16 cellular contexts compared by ENCODE assay signal in the genomic region with DNA sequence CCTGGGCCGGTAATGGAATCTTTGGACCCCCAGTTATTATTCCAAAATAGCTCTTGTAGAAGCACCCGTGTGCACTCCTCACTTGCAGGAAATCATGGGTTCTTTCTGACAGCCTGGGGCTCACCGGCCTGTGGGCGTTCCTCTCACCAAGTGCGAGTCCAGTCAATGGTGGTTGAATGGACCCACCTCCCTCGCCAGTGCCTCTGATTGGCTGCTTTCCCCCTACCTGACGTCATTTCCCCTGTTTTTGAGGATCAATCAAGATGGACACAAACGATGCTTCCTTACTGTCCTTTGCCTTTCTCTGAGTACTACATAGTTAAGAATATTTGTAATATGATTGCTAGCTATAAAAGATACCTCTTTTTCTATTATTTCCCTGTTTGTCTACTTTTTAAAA. TPM values are rescaled to one million over a fixed set of nuclear protein-coding genes. Genes with fewer than 3 reads are reported as not detected.
DNase-seq lines count a peak whose midpoint lies in the region; TF ChIP-seq lines count a peak whose summit lies in the region.
"Had no signal": no experiment of that assay in that cellular context is flagged by ENCODE, and none has a peak within 500 bp of the region (broad histone marks: within the 10 kb centered on the region; RNA-seq: fewer than 3 reads in every experiment).

No MANE protein-coding gene starts in this region.

- H3K36me3 ChIP-seq in testis (ENCODE audit: low read depth, missing control alignments): no peaks in the 10 kb centered on the region
- H3K36me3 ChIP-seq in stomach: no peaks in the 10 kb centered on the region
- H3K36me3 ChIP-seq in vagina: no peaks in the 10 kb centered on the region

- in situ Hi-C loops in SK-MEL-5 (cut with HindIII; ENCODE audit: low pct_unique_long_range_greater_than_20kb, low sequenced_read_pairs): no loop called here

- intact Hi-C loops in dorsolateral prefrontal cortex (cut with DNase I) (no loop called here), testis (cut with DNase I; ENCODE audit: low total_unique reads) (no loop called here), stomach (cut with DNase I; ENCODE audit: low total_unique reads) (no loop called here), vagina (cut with DNase I) (no loop called here)

- TF ChIP-seq CTCF in dorsolateral prefrontal cortex (IDR thresholded peaks at IDR 0.05 in 54 of 56, conservative IDR thresholded peaks at IDR 0.05 in 2 of 56; ENCODE audit: low read depth in 1 of 56, partially characterized antibody in 56 of 56) (no peak), testis (IDR thresholded peaks at IDR 0.05) (no peak), stomach (IDR thresholded peaks at IDR 0.05) (no peak), vagina (IDR thresholded peaks at IDR 0.05) (no peak)

- no peak for TF ChIP-seq POLR2A in testis (IDR thresholded peaks at IDR 0.05)
- TF ChIP-seq POLR2A in stomach (IDR thresholded peaks at IDR 0.05): no peak
- TF ChIP-seq POLR2A in vagina (IDR thresholded peaks at IDR 0.05): no peak

- H3K27ac ChIP-seq in dorsolateral prefrontal cortex: peak overlapping the region in 53 of 59 donors; percentile 2 to 97 (median 68)
- no peak overlapping the region for H3K27ac ChIP-seq in testis
- H3K27ac ChIP-seq in stomach: no peak overlapping the region
- no peak overlapping the region for H3K27ac ChIP-seq in vagina
- H3K27ac ChIP-seq: HL-60, PC-9 had no signal

- H3K4me3 ChIP-seq in dorsolateral prefrontal cortex (peak overlapping the region in 17 of 59 donors; percentile 0 to 45 (median 15)), testis (no peak overlapping the region), stomach (no peak overlapping the region), vagina (no peak overlapping the region)
- H3K4me3 ChIP-seq: PC-9 had no signal

- H3K9me3 ChIP-seq in testis (no peaks in the 10 kb centered on the region), stomach (no peaks in the 10 kb centered on the region), vagina (no peaks in the 10 kb centered on the region)
- H3K9me3 ChIP-seq: Caco-2 had no signal

- TF ChIP-seq EP300 in stomach (IDR thresholded peaks at IDR 0.05): no peak

- whole genome bisulfite sequencing in testis, 2 donors: 40 to 76% methylated on average over 8 of the region's 8 CpGs
- 83 to 93% (median 85%) methylated on average over 8 of the region's 8 CpGs for WGBS in stomach, 5 donors

- no peaks in the 10 kb centered on the region for H3K27me3 ChIP-seq in dorsolateral prefrontal cortex
- no peaks in the 10 kb centered on the region for H3K27me3 ChIP-seq in testis
- no peaks in the 10 kb centered on the region for H3K27me3 ChIP-seq in stomach
- H3K27me3 ChIP-seq in vagina: no peaks in the 10 kb centered on the region

- DNase-seq in NCI-H69 (lab: John Stamatoyannopoulos, UW) (peak; percentile 5), SK-MEL-5 (ENCODE audit: low read depth, low spot score) (peak; percentile 14), dorsolateral prefrontal cortex (peak in 5 of 10 donors; percentile 50 to 74 (median 57)), testis (peak; percentile 59), stomach (no peak), vagina (ENCODE audit: extremely low spot score in 2 of 2) (no peak), NCI-H1105 treated with DMSO at 0.1 percent for 48 hours (lab: John Stamatoyannopoulos, UW) (no peak)
- DNase-seq: Caco-2, DMS53, KBM-7, MV-4-11, NCI-H1436 treated with DMSO at 0.1 percent for 48 hours, NCI-H226, NCI-H526, PC-9 had no signal

- no peaks in the 10 kb centered on the region for H3K4me1 ChIP-seq in testis
- H3K4me1 ChIP-seq in stomach: no peaks in the 10 kb centered on the region
- no peaks in the 10 kb centered on the region for H3K4me1 ChIP-seq in vagina
- H3K4me1 ChIP-seq: Caco-2 had no signal

RNA-seq across cellular contexts. Expression of gene MOBP, which starts 18.1 kb away (rescaled TPM):
- not detected in 2 replicates for total RNA-seq in SK-MEL-5 (2014; rRNA removed; shearing (Covaris generic))
- polyA plus RNA-seq in SK-MEL-5 (2015; cell fraction: cytosol; rRNA removed): 0.03 and 0.04 TPM in 2 replicates
- polyA plus RNA-seq in SK-MEL-5 (2015; cell fraction: nucleus; rRNA removed): 0.58 TPM in 1 of 2 replicates, not detected in the other
- total RNA-seq in dorsolateral prefrontal cortex (1,000 to 10,000 TPM in 11 of 120 experiments, 100 to 1,000 TPM in 101, 10 to 100 TPM in 8; 40.9 to 1,548 (median 379) TPM), testis (1 to 10 TPM; 5.6 to 8.5 TPM), stomach (under 1 TPM in 3 of 5 donors, not detected in 2; 0.29 to 0.92 (median 0.58) TPM), vagina (not detected)
- polyA plus RNA-seq in testis (ENCODE audit: insufficient read depth, low read depth, low replicate concordance) (19.5 TPM), stomach (under 1 TPM in 1 of 3 donors, not detected in 2; 0.06 TPM)
- total RNA-seq: PC-9 had no signal

Comparison
In these comparisons a context has a peak if more than half of its experiments do, and no peak if none do; other contexts are left out.
1. DNase-seq: peak in NCI-H69 (single experiment), SK-MEL-5 (single experiment) and testis (single experiment); none in stomach (single experiment), vagina (0 of 2) and NCI-H1105 treated with DMSO at 0.1 percent for 48 hours (single experiment).
2. H3K27ac ChIP-seq: peak in dorsolateral prefrontal cortex (53 of 59); none in testis (0 of 2), stomach (0 of 5) and vagina (single experiment).
3. RNA of gene MOBP, which starts 18.1 kb away (total RNA-seq): 40.9 to 1,548 TPM in dorsolateral prefrontal cortex; 5.6 to 8.5 TPM in testis, 0.29 to 0.92 TPM in stomach, not detected in SK-MEL-5 and not detected in vagina (single experiment); every median in the first group is over 4 times any median in the second.